Comparison of ENCODE assay signal across 14 cellular contexts in the genomic region with DNA sequence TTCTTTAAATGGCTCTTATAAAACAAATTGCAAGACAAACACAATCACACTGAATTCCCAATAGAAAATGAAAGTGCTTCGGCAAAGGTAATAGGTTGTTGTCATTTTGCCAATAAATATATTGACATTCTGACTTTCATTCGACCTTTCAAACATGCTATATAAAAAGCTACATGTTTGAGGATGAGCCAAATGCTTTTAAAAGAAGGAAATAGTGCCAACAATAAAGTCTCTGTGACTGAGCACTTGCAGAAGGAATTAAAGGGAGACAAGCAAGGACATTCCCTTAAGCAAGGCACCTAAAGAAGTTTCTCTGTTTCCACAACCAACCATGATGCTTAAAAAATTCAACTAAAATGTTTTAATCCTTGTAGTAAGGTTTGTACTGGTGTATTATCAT.
DNase-seq lines count a peak whose midpoint lies in the region; ATAC-seq, FAIRE-seq and TF ChIP-seq lines count a peak whose summit lies in the region.
"Had no signal": no experiment of that assay in that cellular context is flagged by ENCODE, and none has a peak within 500 bp of the region (broad histone marks: within the 10 kb centered on the region; RNA-seq: fewer than 3 reads in every experiment).

No MANE protein-coding gene starts in this region.

- FAIRE-seq in A549 (lab: Jason Lieb, UNC), result no peak

- DNase-seq in A549 (ENCODE audit: low read depth in 1 of 2, low spot score in 1 of 2) (no peak), HT1080 (ENCODE audit: low read depth) (peak; percentile 7), SK-N-SH (no peak), left colon (no peak), NCI-H1436 (lab: John Stamatoyannopoulos, UW) (no peak), natural killer cell (no peak), immature natural killer cell (no peak), NCI-H1694 treated with DMSO at 0.1 percent for 48 hours (lab: John Stamatoyannopoulos, UW) (no peak)
- DNase-seq: activated CD8-positive, alpha-beta memory T cell treated with anti-CD3 and anti-CD28 coated beads for 24 hours; activated effector memory CD4-positive, alpha-beta T cell treated with anti-CD3 and anti-CD28 coated beads, Interleukin-2, amount 50 U/mL, for 16 hours; DMS 273 treated with DMSO at 0.1 percent for 48 hours; NCI-H1048; NCI-H526; SHP77 treated with DMSO at 0.1 percent for 48 hours had no signal

- no peak for TF ChIP-seq CTCF in A549 (IDR thresholded peaks at IDR 0.05)
- no peak for TF ChIP-seq CTCF in SK-N-SH (IDR thresholded peaks at IDR 0.05)
- no peak for TF ChIP-seq CTCF in natural killer cell (IDR thresholded peaks at IDR 0.05)

- H3K27me3 Mint-ChIP-seq in natural killer cell (ENCODE audit: low read depth in 2 of 2), result no peaks in the 10 kb centered on the region
- H3K27me3 Mint-ChIP-seq in immature natural killer cell (ENCODE audit: low read depth in 3 of 3), result peaks cover 0 to 1% (median 0%) of the 10 kb centered on the region in 3 donors

- peak overlapping the region; percentile 64 for H2AFZ ChIP-seq in SK-N-SH (ENCODE audit: low read depth)

- H3K4me1 Mint-ChIP-seq in natural killer cell (no peaks in the 10 kb centered on the region), immature natural killer cell (no peaks in the 10 kb centered on the region)

- no peaks in the 10 kb centered on the region for H3K9me2 ChIP-seq in SK-N-SH

- H3K79me2 ChIP-seq in SK-N-SH (ENCODE audit: insufficient read depth), result no peaks in the 10 kb centered on the region

- ATAC-seq in A549 (no peak), left colon (peak; percentile 61), natural killer cell (no peak)

- H3K4me3 Mint-ChIP-seq in natural killer cell (no peak overlapping the region), immature natural killer cell (no peak overlapping the region)

- POLR2A ChIA-PET in A549 (lab: Yijun Ruan, JAX), result no interaction called here
- POLR2A ChIA-PET in SK-N-SH (lab: Yijun Ruan, JAX), result no interaction called here

- peak overlapping the region; percentile 30; the same call in 1 of the 2 replicates for H3K9ac ChIP-seq in SK-N-SH

- H3K27ac ChIP-seq in A549 (no peak overlapping the region), SK-N-SH (ENCODE audit: low read depth in 2 of 2, low read length in 1 of 2) (peak overlapping the region; percentile 64 to 80; a peak in 3 of 4 replicates)

- TF ChIP-seq RAD21 in A549 (conservative IDR thresholded peaks at IDR 0.05 in 1 of 2, IDR thresholded peaks at IDR 0.05 in 1 of 2), result no peak
- no peak for TF ChIP-seq RAD21 in SK-N-SH (IDR thresholded peaks at IDR 0.05; ENCODE audit: low read length)

- H3K36me3 Mint-ChIP-seq in natural killer cell (no peaks in the 10 kb centered on the region), immature natural killer cell (no peaks in the 10 kb centered on the region)

- H3K4me1 ChIP-seq in A549 (no peaks in the 10 kb centered on the region), SK-N-SH (ENCODE audit: control insufficient read depth in 1 of 2, insufficient read depth in 2 of 2, low read depth in 1 of 2, low read length in 1 of 2) (peaks cover 0 to 40% of the 10 kb centered on the region in 2 experiments; a peak in 2 of 4 replicates)

- no peak overlapping the region for H3K4me3 ChIP-seq in A549
- H3K4me3 ChIP-seq in SK-N-SH (ENCODE audit: low read depth in 2 of 2, low read length in 1 of 2), result peak overlapping the region; percentile 26 to 45; a peak in 3 of 4 replicates

- peak overlapping the region; percentile 54 for H3K4me2 ChIP-seq in A549
- H3K4me2 ChIP-seq in SK-N-SH, result peak overlapping the region; percentile 79

- H3K36me3 ChIP-seq in SK-N-SH (replicated peaks in 1 of 2; ENCODE audit: control insufficient read depth in 1 of 2, insufficient read depth in 2 of 2, low read length in 1 of 2), result no peaks in the 10 kb centered on the region

- CTCF ChIA-PET in A549 (lab: Yijun Ruan, JAX), result no interaction called here
- CTCF ChIA-PET in SK-N-SH (lab: Yijun Ruan, JAX), result no interaction called here

- no peaks in the 10 kb centered on the region for H3K9me3 ChIP-seq in A549
- H3K9me3 ChIP-seq in SK-N-SH, result no peaks in the 10 kb centered on the region

- intact Hi-C loops in left colon (cut with DNase I, micrococcal nuclease), result no loop called here
- intact Hi-C loops in natural killer cell (cut with micrococcal nuclease), result no loop called here

- no peak overlapping the region for H3K27ac Mint-ChIP-seq in natural killer cell
- H3K27ac Mint-ChIP-seq in immature natural killer cell, result no peak overlapping the region

- H3K27me3 ChIP-seq in SK-N-SH (ENCODE audit: insufficient read depth), result no peaks in the 10 kb centered on the region

- TF ChIP-seq EP300 in A549 (IDR thresholded peaks at IDR 0.05) (no peak), SK-N-SH (IDR thresholded peaks at IDR 0.05; ENCODE audit: borderline replicate concordance in 1 of 2, low read depth in 1 of 2, low read length in 1 of 2) (no peak)

- peaks cover 11 to 16% of the 10 kb centered on the region in 2 donors for H3K9me3 Mint-ChIP-seq in natural killer cell
- H3K9me3 Mint-ChIP-seq in immature natural killer cell, result peaks cover 0 to 23% (median 4%) of the 10 kb centered on the region in 6 donors

- WGBS in A549 (ENCODE audit: missing lambda C conversion rate), result 3% methylated on average over 2 of the region's 2 CpGs
- 14% methylated on average over 2 of the region's 2 CpGs for WGBS in SK-N-SH (ENCODE audit: low lambda C conversion rate)

- peaks cover 50% of the 10 kb centered on the region for H3F3A ChIP-seq in SK-N-SH (replicated peaks; ENCODE audit: insufficient read depth)

- TF ChIP-seq POLR2A in A549 (IDR thresholded peaks at IDR 0.05; ENCODE audit: low read length), result no peak

- no peaks in the 10 kb centered on the region for H4K20me1 ChIP-seq in SK-N-SH (ENCODE audit: insufficient read depth)

TF ChIP-seq in A549, 52 proteins besides CTCF, POLR2A, EP300 and RAD21:
- TF ChIP-seq, protein P1, sequence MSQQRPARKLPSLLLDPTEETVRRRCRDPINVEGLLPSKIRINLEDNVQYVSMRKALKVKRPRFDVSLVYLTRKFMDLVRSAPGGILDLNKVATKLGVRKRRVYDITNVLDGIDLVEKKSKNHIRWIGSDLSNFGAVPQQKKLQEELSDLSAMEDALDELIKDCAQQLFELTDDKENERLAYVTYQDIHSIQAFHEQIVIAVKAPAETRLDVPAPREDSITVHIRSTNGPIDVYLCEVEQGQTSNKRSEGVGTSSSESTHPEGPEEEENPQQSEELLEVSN (IDR thresholded peaks at IDR 0.05; ENCODE audit: borderline replicate concordance, low read depth), result no peak
- no peak for TF ChIP-seq PBX3 (IDR thresholded peaks at IDR 0.05)
- no peak for TF ChIP-seq SREBF2 (IDR thresholded peaks at IDR 0.05)

TF ChIP-seq in SK-N-SH, 30 proteins besides CTCF, POLR2A, EP300 and RAD21:
- TF ChIP-seq TCF12 (IDR thresholded peaks at IDR 0.05) (0 out of 2 replicates have a peak, but pooled peaks have one; percentile 3), SIN3A (IDR thresholded peaks at IDR 0.05; ENCODE audit: borderline replicate concordance, low read depth, low read length) (no peak), NFIC (IDR thresholded peaks at IDR 0.05; ENCODE audit: borderline replicate concordance) (peak; percentile 57; the same call in 1 of the 2 replicates)
TF ChIP-seq in SK-N-SH: peak in this region for 2.

Comparison
In these comparisons a context has a peak if more than half of its experiments do, and no peak if none do; other contexts are left out.
1. H3K27ac ChIP-seq: peak in SK-N-SH (2 of 2); none in A549 (0 of 2).